Comparison of ENCODE assay signal across 19 cellular contexts in genomic region chr3:193560870-193561269, GRCh38. TPM values are rescaled to one million over a fixed set of nuclear protein-coding genes. Genes with fewer than 3 reads are reported as not detected.
DNase-seq lines count a peak whose midpoint lies in the region; ATAC-seq lines count a peak whose summit lies in the region.
"Had no signal": no experiment of that assay in that cellular context is flagged by ENCODE, and none has a peak within 500 bp of the region (broad histone marks: within the 10 kb centered on the region; RNA-seq: fewer than 3 reads in every experiment).

No MANE protein-coding gene starts in this region.

- peak; percentile 60 for DNase-seq in Right ventricle myocardium superior
- no peak for DNase-seq in cardiac septum (ENCODE audit: low spot score)
- peak in 39 of 56 donors; percentile 4 to 78 (median 36) for DNase-seq in amygdala (lab: John Stamatoyannopoulos, UW)
- peak; percentile 47 for DNase-seq in inferior parietal cortex (ENCODE audit: extremely low spot score)
- no peak for DNase-seq in stimulated activated CD4-positive, alpha-beta T cell treated with anti-CD3 and anti-CD28 coated beads, Interleukin-4, amount 100 ng/mL, for 4 hours
- DNase-seq in iPS-NIHi11 (ENCODE audit: low spot score): no peak
- no peak for DNase-seq in glomerular visceral epithelial cell (ENCODE audit: extremely low spot score)
- DNase-seq: activated CD4-positive, alpha-beta T cell treated with anti-CD3 and anti-CD28 coated beads for 1 hour; CD8-positive, alpha-beta T cell; effector CD4-positive, alpha-beta T cell; glutamatergic neuron; mesenchymal stem cell; MG63; nephron progenitor cell; Peyer's patch had no signal

- intact Hi-C loops in Right ventricle myocardium superior (cut with DNase I) (no loop called here), cardiac septum (cut with DNase I) (loop anchor here (10.0 kb wide), 1 partner anchor 366 kb away; no protein-coding TSS in a partner anchor)

- peak; percentile 70 for ATAC-seq in Right ventricle myocardium superior (ENCODE audit: poor library complexity)
- ATAC-seq in HG03439 (IDR thresholded peaks at IDR 0.05; ENCODE audit: unreplicated experiment): no peak
- ATAC-seq: CD8-positive, alpha-beta T cell; HepG2; SK-N-SH treated with all-trans-retinoic acid at 6 μM for 48 hours; stimulated activated memory B cell treated with anti-CD40 and anti-IgM and Interleukin-4, amounts not matched to agents 10 μg/mL and 1 μg/mL and 100 μg/mL, for 72 hours had no signal

RNA-seq across cellular contexts. Expression of gene ATP13A4, which starts 6.2 kb away (rescaled TPM):
- total RNA-seq in Right ventricle myocardium superior: 0.11 TPM
- not detected for total RNA-seq in cardiac septum

RNA-seq across cellular contexts. Expression of gene OPA1, which starts 32.1 kb away (rescaled TPM):
- total RNA-seq in Right ventricle myocardium superior: 105 TPM
- total RNA-seq in cardiac septum: 109 TPM

Comparison
In these comparisons a context has a peak if more than half of its experiments do, and no peak if none do; other contexts are left out.
1. DNase-seq: peak in Right ventricle myocardium superior (single experiment), amygdala (39 of 56) and inferior parietal cortex (single experiment); none in cardiac septum (single experiment), stimulated activated CD4-positive, alpha-beta T cell treated with anti-CD3 and anti-CD28 coated beads, Interleukin-4, amount 100 ng/mL, for 4 hours (0 of 2), iPS-NIHi11 (single experiment) and glomerular visceral epithelial cell (single experiment).